8 cellular contexts compared by ENCODE assay signal in the genomic region with DNA sequence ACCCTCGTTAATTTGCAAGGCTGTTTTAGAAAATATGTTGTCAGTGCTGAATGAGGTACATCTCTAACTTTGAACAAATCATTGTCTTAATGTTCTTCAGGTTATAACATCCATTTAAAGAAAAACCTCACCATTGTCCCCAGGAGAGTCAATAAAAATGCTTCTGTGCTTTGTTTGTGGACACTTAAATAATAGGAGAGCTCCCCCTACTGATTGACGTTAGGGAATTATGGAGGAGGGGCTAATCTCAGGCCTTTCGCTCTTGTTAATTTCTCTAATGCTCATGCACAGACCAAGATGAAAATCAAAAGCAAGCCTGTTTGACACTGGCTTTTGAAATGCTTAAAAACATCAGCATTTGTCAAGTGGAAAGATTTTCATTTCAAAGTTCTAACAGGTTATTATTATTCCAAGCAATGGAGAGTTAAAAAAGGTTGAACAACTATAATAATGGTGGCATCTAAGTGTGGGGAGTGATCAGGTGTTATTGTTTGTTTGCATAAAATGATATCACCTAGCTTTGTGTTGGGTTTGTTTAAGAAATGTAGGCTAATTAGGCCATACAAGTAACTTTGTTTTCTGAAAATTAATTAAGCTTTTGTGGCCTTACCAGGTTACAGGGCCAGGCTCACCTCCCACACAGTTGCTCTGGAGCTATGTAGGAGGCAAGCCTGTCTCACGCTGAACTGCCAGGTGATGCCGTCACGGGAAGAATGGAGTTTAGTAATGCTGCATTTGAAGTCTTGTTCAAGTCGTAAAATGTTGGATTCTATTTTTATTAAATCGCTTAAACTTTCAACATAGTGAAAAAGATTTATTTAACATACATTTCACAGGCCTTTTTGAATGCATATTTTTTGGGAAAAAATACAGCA. TPM values are rescaled to one million over a fixed set of nuclear protein-coding genes. Genes with fewer than 3 reads are reported as not detected.
DNase-seq lines count a peak whose midpoint lies in the region; ATAC-seq and TF ChIP-seq lines count a peak whose summit lies in the region.

No MANE protein-coding gene starts in this region.

- H3K9me3 Mint-ChIP-seq in activated CD4-positive, alpha-beta T cell treated with anti-CD3 and anti-CD28 coated beads, Interleukin-2, amount 10 ng/mL, durations not matched to agents 24 days and 14 days: no peaks in the 10 kb centered on the region
- H3K9me3 Mint-ChIP-seq in WTC11: peaks cover 39% of the 10 kb centered on the region
- peaks cover 9% of the 10 kb centered on the region for H3K9me3 Mint-ChIP-seq in glutamatergic neuron (ENCODE audit: unreplicated experiment)

- ATAC-seq in HG02798 (IDR thresholded peaks at IDR 0.05; ENCODE audit: poor library complexity, unreplicated experiment) (peak; percentile 76), WTC11 (peak; percentile 80)

- H3K4me1 Mint-ChIP-seq in activated CD4-positive, alpha-beta T cell treated with anti-CD3 and anti-CD28 coated beads, Interleukin-2, amount 10 ng/mL, durations not matched to agents 24 days and 14 days: no peaks in the 10 kb centered on the region
- H3K4me1 Mint-ChIP-seq in WTC11 (peaks cover 12% of the 10 kb centered on the region), glutamatergic neuron (ENCODE audit: low read depth, unreplicated experiment) (peaks cover 1% of the 10 kb centered on the region)

- TF ChIP-seq CTCF in WTC11 (IDR thresholded peaks at IDR 0.05): peak; percentile 33; the same call in 1 of the 2 replicates
- TF ChIP-seq CTCF in glutamatergic neuron (IDR thresholded peaks at IDR 0.05; ENCODE audit: partially characterized antibody, unreplicated experiment): peak; percentile 68

- POLR2A ChIA-PET in WTC11 (lab: Charles Lee): no interaction called here

- intact Hi-C loops in activated CD4-positive, alpha-beta T cell treated with anti-CD3 and anti-CD28 coated beads, Interleukin-2, amount 10 ng/mL, durations not matched to agents 24 days and 14 days (cut with micrococcal nuclease): loop anchor here (2.0 kb wide), 1 partner anchor 826 kb away; no protein-coding TSS in a partner anchor

- no peaks in the 10 kb centered on the region for H3K36me3 Mint-ChIP-seq in activated CD4-positive, alpha-beta T cell treated with anti-CD3 and anti-CD28 coated beads, Interleukin-2, amount 10 ng/mL, durations not matched to agents 24 days and 14 days (ENCODE audit: low read depth)
- H3K36me3 Mint-ChIP-seq in WTC11 (peaks cover 26% of the 10 kb centered on the region), glutamatergic neuron (ENCODE audit: unreplicated experiment) (no peaks in the 10 kb centered on the region)

- DNase-seq in activated CD4-positive, alpha-beta T cell treated with anti-CD3 and anti-CD28 coated beads, Interleukin-2, amount 10 ng/mL, durations not matched to agents 24 days and 14 days: peak; percentile 61
- DNase-seq in activated CD4-positive, alpha-beta T cell treated with anti-CD3 and anti-CD28 coated beads for 48 hours: no peak
- DNase-seq in NCI-H2029 treated with DMSO at 0.1 percent for 48 hours (lab: John Stamatoyannopoulos, UW): peak; percentile 2
- no peak for DNase-seq in WTC11 (ENCODE audit: low spot score)
- DNase-seq in glutamatergic neuron: no peak
- DNase-seq in retina: peak; percentile 52
- DNase-seq in 8988T: no peak

- CTCF ChIA-PET in WTC11 (lab: Charles Lee): interaction anchor here (0.7 to 1.4 kb wide), 3 partner anchors 17 to 248 kb away, joined by 3 to 5 read pairs (median 4); no protein-coding TSS in a partner anchor

- H3K27me3 Mint-ChIP-seq in activated CD4-positive, alpha-beta T cell treated with anti-CD3 and anti-CD28 coated beads, Interleukin-2, amount 10 ng/mL, durations not matched to agents 24 days and 14 days: peaks cover 11% of the 10 kb centered on the region
- H3K27me3 Mint-ChIP-seq in WTC11 (ENCODE audit: low read depth) (no peaks in the 10 kb centered on the region), glutamatergic neuron (ENCODE audit: unreplicated experiment) (no peaks in the 10 kb centered on the region)

- H3K4me3 Mint-ChIP-seq in activated CD4-positive, alpha-beta T cell treated with anti-CD3 and anti-CD28 coated beads, Interleukin-2, amount 10 ng/mL, durations not matched to agents 24 days and 14 days: no peak overlapping the region
- H3K4me3 Mint-ChIP-seq in WTC11 (no peak overlapping the region), glutamatergic neuron (ENCODE audit: unreplicated experiment) (no peak overlapping the region)

- H3K27ac Mint-ChIP-seq in activated CD4-positive, alpha-beta T cell treated with anti-CD3 and anti-CD28 coated beads, Interleukin-2, amount 10 ng/mL, durations not matched to agents 24 days and 14 days: no peak overlapping the region
- H3K27ac Mint-ChIP-seq in WTC11 (no peak overlapping the region), glutamatergic neuron (ENCODE audit: unreplicated experiment) (no peak overlapping the region)

TF ChIP-seq in WTC11, 78 proteins besides CTCF, POLR2A, EP300 and RAD21:
- TF ChIP-seq USF2 (CRISPR knock-in tag; IDR thresholded peaks at IDR 0.05): no peak
- TF ChIP-seq ZBTB21 (CRISPR knock-in tag; IDR thresholded peaks at IDR 0.05; ENCODE audit: borderline replicate concordance): no peak
- TF ChIP-seq ERG (CRISPR knock-in tag; IDR thresholded peaks at IDR 0.05): no peak
- TF ChIP-seq FOXJ3 (CRISPR knock-in tag; IDR thresholded peaks at IDR 0.05; ENCODE audit: borderline replicate concordance): no peak
- no peak for TF ChIP-seq ZNF423 (CRISPR knock-in tag; IDR thresholded peaks at IDR 0.05)
- no peak for TF ChIP-seq NFATC4 (CRISPR knock-in tag; IDR thresholded peaks at IDR 0.05)

RNA-seq across cellular contexts. Expression of gene SMIM21, which starts 51.7 kb away (rescaled TPM):
- not detected in 2 replicates for total RNA-seq in activated CD4-positive, alpha-beta T cell treated with anti-CD3 and anti-CD28 coated beads, Interleukin-2, amount 10 ng/mL, durations not matched to agents 24 days and 14 days
- total RNA-seq in WTC11 (2021) (not detected in 3 replicates), glutamatergic neuron (ENCODE audit: unreplicated experiment) (not detected)

Comparison
In these comparisons a context has a peak if more than half of its experiments do, and no peak if none do; other contexts are left out.
1. DNase-seq: peak in activated CD4-positive, alpha-beta T cell treated with anti-CD3 and anti-CD28 coated beads, Interleukin-2, amount 10 ng/mL, durations not matched to agents 24 days and 14 days (single experiment), NCI-H2029 treated with DMSO at 0.1 percent for 48 hours (single experiment) and retina (single experiment); none in activated CD4-positive, alpha-beta T cell treated with anti-CD3 and anti-CD28 coated beads for 48 hours (single experiment), WTC11 (single experiment), glutamatergic neuron (single experiment) and 8988T (single experiment).